Comparison of ENCODE assay signal across 8 cellular contexts in genomic region chr7:51315393-51316261, GRCh38. TPM values are rescaled to one million over a fixed set of nuclear protein-coding genes. Genes with fewer than 3 reads are reported as not detected.
A peak's percentile ranks its signal among the peaks of the same experiment; 100 is the strongest.
DNase-seq lines count a peak whose midpoint lies in the region; ATAC-seq and TF ChIP-seq lines count a peak whose summit lies in the region.

No MANE protein-coding gene starts in this region.

- H3K4me3 ChIP-seq in Panc1 (ENCODE audit: low read depth in 2 of 2, low read length in 2 of 2) (peak overlapping the region; percentile 36 to 50), neutrophil (ENCODE audit: low read depth in 1 of 2, low read length in 1 of 2) (peak overlapping the region; percentile 17 to 50)

- in situ Hi-C loops in Panc1 (cut with HindIII; ENCODE audit: low pct_unique_long_range_greater_than_20kb, low sequenced_read_pairs): no loop called here

- H3K9me3 ChIP-seq in Panc1 (ENCODE audit: control insufficient read depth, insufficient read depth, low read depth, low read length) (no peaks in the 10 kb centered on the region), neutrophil (no peaks in the 10 kb centered on the region)

- POLR2A ChIA-PET in Panc1 (lab: Charles Lee): no interaction called here

- H3K4me1 ChIP-seq in Panc1 (ENCODE audit: control insufficient read depth, insufficient read depth, low read length) (no peaks in the 10 kb centered on the region; the same call in 1 of the 2 replicates), neutrophil (ENCODE audit: control insufficient read depth in 1 of 2, insufficient read depth in 1 of 2, low read depth in 1 of 2, low read length in 1 of 2) (peaks cover 14 to 18% of the 10 kb centered on the region in 2 experiments)

- intact Hi-C loops in Panc1 (cut with micrococcal nuclease; ENCODE audit: unreplicated experiment): no loop called here

- H3K27ac ChIP-seq in Panc1 (ENCODE audit: low read length): no peak overlapping the region
- H3K27ac ChIP-seq in neutrophil: no peak overlapping the region

- H3K36me3 ChIP-seq in Panc1 (ENCODE audit: control insufficient read depth, insufficient read depth, low read length) (no peaks in the 10 kb centered on the region; the same call in 1 of the 2 replicates), neutrophil (no peaks in the 10 kb centered on the region)

- no TSS peak for BruUV-seq in Panc1 (replicated peaks; lab: Mats Ljungman, UMichigan)

- CTCF ChIA-PET in Panc1 (lab: Charles Lee): no interaction called here

- H3K27me3 ChIP-seq in Panc1 (ENCODE audit: control insufficient read depth, insufficient read depth, low read length): peaks cover 15% of the 10 kb centered on the region
- H3K27me3 ChIP-seq in neutrophil: peaks cover 99% of the 10 kb centered on the region

- TF ChIP-seq CTCF in GM20000 (IDR thresholded peaks at IDR 0.05; ENCODE audit: extremely low read depth, missing control alignments) (no peak), Panc1 (IDR thresholded peaks at IDR 0.05) (no peak), neutrophil (IDR thresholded peaks at IDR 0.05) (no peak)

- DNase-seq in GM20000 (ENCODE audit: low spot score) (peak; percentile 38), Panc1 (ENCODE audit: low read depth, low spot score) (no peak), globus pallidus (ENCODE audit: low spot score) (peak; percentile 79), MV-4-11 (lab: John Stamatoyannopoulos, UW) (no peak), EL (no peak), OCI-M1 (lab: John Stamatoyannopoulos, UW) (no peak)

- ATAC-seq in Panc1: peak; percentile 57
- ATAC-seq in HG03439 (IDR thresholded peaks at IDR 0.05; ENCODE audit: unreplicated experiment): no peak

RNA-seq across cellular contexts. Expression of gene COBL, which starts 1.0 kb away (rescaled TPM):
- 0.39 TPM for total RNA-seq in Panc1 (2021; ENCODE audit: unreplicated experiment)
- 0.06 TPM for polyA plus RNA-seq in Panc1 (2012; ENCODE audit: insufficient read length)

Comparison
In these comparisons a context has a peak if more than half of its experiments do, and no peak if none do; other contexts are left out.
1. DNase-seq: peak in GM20000 (single experiment) and globus pallidus (single experiment); none in Panc1 (single experiment), MV-4-11 (single experiment), EL (single experiment) and OCI-M1 (single experiment).